Comparison of ENCODE assay signal across 8 cellular contexts in genomic region chrX:12791253-12792228, GRCh38.
DNase-seq lines count a peak whose midpoint lies in the region; ATAC-seq lines count a peak whose summit lies in the region.

Gene PRPS2, plus strand, starts transcription at chrX:12791412. Its CDS starts 86 bp downstream, at chrX:12791498.

- peak within 1 kb of the TSS; percentile 55 for H3K9ac ChIP-seq in mucosa of stomach (ENCODE audit: low read length)

- H3K36me3 ChIP-seq in mucosa of stomach (ENCODE audit: control insufficient read depth, insufficient read depth, low read length) = no peaks in the 10 kb centered on the region

- DNase-seq in 8988T = peak; percentile 79
- DNase-seq in NCI-H82 treated with DMSO at 0.1 percent for 48 hours (lab: John Stamatoyannopoulos, UW; ENCODE audit: unreplicated experiment) = peak; percentile 11
- peak; percentile 45 for DNase-seq in activated CD8-positive, alpha-beta memory T cell treated with anti-CD3 and anti-CD28 coated beads, Interleukin-2, amount 50 U/mL, for 1 hour (ENCODE audit: extremely low read depth)
- peak; percentile 55 for DNase-seq in epidermal melanocyte (ENCODE audit: insufficient read length, low spot score)
- peak; percentile 81 for DNase-seq in stimulated activated CD8-positive, alpha-beta memory T cell treated with anti-CD3 and anti-CD28 coated beads, Interleukin-4, amount 100 ng/mL, for 48 hours

- no peaks in the 10 kb centered on the region for H3K4me1 ChIP-seq in mucosa of stomach (ENCODE audit: control insufficient read depth, insufficient read depth, low read length)

- ATAC-seq in GM18868 (IDR thresholded peaks at IDR 0.05; ENCODE audit: unreplicated experiment) = peak; percentile 86
- ATAC-seq in HG03139 (IDR thresholded peaks at IDR 0.05; ENCODE audit: unreplicated experiment) = peak; percentile 87

- H3K9me3 ChIP-seq in mucosa of stomach (ENCODE audit: control insufficient read depth, low read length) = no peaks in the 10 kb centered on the region

- H3K4me3 ChIP-seq in mucosa of stomach (ENCODE audit: low read length) = peak within 1 kb of the TSS; percentile 31

- no peaks in the 10 kb centered on the region for H3K27me3 ChIP-seq in mucosa of stomach (ENCODE audit: control insufficient read depth, insufficient read depth, low read length)

Comparison
In these comparisons a context has a peak if more than half of its experiments do, and no peak if none do; other contexts are left out.
1. Peak in every context shown above with its lines: DNase-seq, ATAC-seq and H3K4me3 ChIP-seq.
2. DNase-seq: peak in every context shown above with its lines; median percentile 81 in stimulated activated CD8-positive, alpha-beta memory T cell treated with anti-CD3 and anti-CD28 coated beads, Interleukin-4, amount 100 ng/mL, for 48 hours; 79 in 8988T; 55 in epidermal melanocyte; 45 in activated CD8-positive, alpha-beta memory T cell treated with anti-CD3 and anti-CD28 coated beads, Interleukin-2, amount 50 U/mL, for 1 hour; 11 in NCI-H82 treated with DMSO at 0.1 percent for 48 hours.